Comparison of ENCODE assay signal across 25 cellular contexts in genomic region chr1:19332832-19333231, GRCh38. TPM values are rescaled to one million over a fixed set of nuclear protein-coding genes. Genes with fewer than 3 reads are reported as not detected.
"Had no signal": no experiment of that assay in that cellular context is flagged by ENCODE, and none has a peak within 500 bp of the region (broad histone marks: within the 10 kb centered on the region; RNA-seq: fewer than 3 reads in every experiment).

No MANE protein-coding gene starts in this region.

- H3K4me1 ChIP-seq: SJSA1 had no signal

- H3K4me3 ChIP-seq: SJSA1 had no signal

- H3K4me3 Mint-ChIP-seq: activated B cell treated with CpG ODN at 0.5 μM for 24 hours; activated CD4-positive, alpha-beta T cell treated with anti-CD3 and anti-CD28 coated beads, Interleukin-2, amount 10 ng/mL, durations not matched to agents 24 days and 14 days; activated naive CD4-positive, alpha-beta T cell treated with anti-CD3 and anti-CD28 coated beads, Interleukin-2, amount 10 ng/mL, durations not matched to agents 7 days and 5 days; activated naive CD8-positive, alpha-beta T cell treated with anti-CD3 and anti-CD28 coated beads, Interleukin-2, amount 10 ng/mL, durations not matched to agents 7 days and 5 days; activated T-cell treated with anti-CD3 and anti-CD28 coated beads, Interleukin-2, amount 50 U/mL, for 72 hours; brain; T-helper 1 cell treated with Interleukin-12 subunit alpha and Interleukin-12 subunit beta and Interleukin-4 antibody, amounts not matched to agents 30 μg/mL and 1 μg/mL, for 36 hours had no signal

- H3K27me3 Mint-ChIP-seq: activated B cell treated with CpG ODN at 0.5 μM for 24 hours; activated CD4-positive, alpha-beta T cell treated with anti-CD3 and anti-CD28 coated beads, Interleukin-2, amount 10 ng/mL, durations not matched to agents 24 days and 14 days; activated naive CD4-positive, alpha-beta T cell treated with anti-CD3 and anti-CD28 coated beads, Interleukin-2, amount 10 ng/mL, durations not matched to agents 7 days and 5 days; activated naive CD8-positive, alpha-beta T cell treated with anti-CD3 and anti-CD28 coated beads, Interleukin-2, amount 10 ng/mL, durations not matched to agents 7 days and 5 days; brain had no signal

- H3K9me3 Mint-ChIP-seq: activated B cell treated with CpG ODN at 0.5 μM for 24 hours; activated CD4-positive, alpha-beta T cell treated with anti-CD3 and anti-CD28 coated beads, Interleukin-2, amount 10 ng/mL, durations not matched to agents 24 days and 14 days; activated naive CD4-positive, alpha-beta T cell treated with anti-CD3 and anti-CD28 coated beads, Interleukin-2, amount 10 ng/mL, durations not matched to agents 7 days and 5 days; activated naive CD8-positive, alpha-beta T cell treated with anti-CD3 and anti-CD28 coated beads, Interleukin-2, amount 10 ng/mL, durations not matched to agents 7 days and 5 days; activated T-cell treated with anti-CD3 and anti-CD28 coated beads, Interleukin-2, amount 50 U/mL, for 72 hours; activated T-helper 2 cell treated with anti-CD3 and anti-CD28 coated beads, Interferon-gamma antibody, Interleukin-2, Interleukin-4, amounts not matched to agents 10 μg/mL and 5 μg/mL and 100 μg/mL, durations not matched to agents 14 hours and 24 hours and 36 hours; brain; T-helper 1 cell treated with Interleukin-12 subunit alpha and Interleukin-12 subunit beta and Interleukin-4 antibody, amounts not matched to agents 30 μg/mL and 1 μg/mL, for 36 hours had no signal

- H3K9me3 ChIP-seq: SJSA1 had no signal

- DNase-seq: activated B cell treated with CpG ODN at 0.5 μM for 24 hours; activated CD4-positive, alpha-beta T cell treated with anti-CD3 and anti-CD28 coated beads for 1 hour; activated CD4-positive, alpha-beta T cell treated with anti-CD3 and anti-CD28 coated beads, Interleukin-2, amount 10 ng/mL, durations not matched to agents 24 days and 14 days; activated CD4-positive, alpha-beta T cell treated with anti-CD3 and anti-CD28 coated beads, Interleukin-2, amount 50 U/mL, for 48 hours; activated gamma-delta T cell treated with Interleukin-2 at 50 U/mL for 16 hours; activated naive CD4-positive, alpha-beta T cell treated with anti-CD3 and anti-CD28 coated beads, Interleukin-2, amount 10 ng/mL, durations not matched to agents 7 days and 5 days; activated naive CD8-positive, alpha-beta T cell treated with anti-CD3 and anti-CD28 coated beads, Interleukin-2, amount 10 ng/mL, durations not matched to agents 7 days and 5 days; activated T-cell treated with anti-CD3 and anti-CD28 coated beads, Interleukin-2, amount 50 U/mL, for 72 hours; Karpas-422; MM.1S; NCI-H1105; NCI-H1436; NCI-H1694 treated with DMSO at 0.1 percent for 48 hours; NCI-H2029 treated with DMSO at 0.1 percent for 48 hours; NCI-H510A treated with DMSO at 0.1 percent for 48 hours; NK-92 treated with Interleukin-12 subunit alpha and Interleukin-12 subunit beta, amount 100 ng/mL, for 24 hours; OCI-M1; RPMI8226; T1000 had no signal

- H3K27me3 ChIP-seq: SJSA1 had no signal

- H3K4me1 Mint-ChIP-seq: activated B cell treated with CpG ODN at 0.5 μM for 24 hours; activated naive CD4-positive, alpha-beta T cell treated with anti-CD3 and anti-CD28 coated beads, Interleukin-2, amount 10 ng/mL, durations not matched to agents 7 days and 5 days; activated naive CD8-positive, alpha-beta T cell treated with anti-CD3 and anti-CD28 coated beads, Interleukin-2, amount 10 ng/mL, durations not matched to agents 7 days and 5 days; brain had no signal

- H3K27ac Mint-ChIP-seq: activated B cell treated with CpG ODN at 0.5 μM for 24 hours; activated CD4-positive, alpha-beta T cell treated with anti-CD3 and anti-CD28 coated beads, Interleukin-2, amount 10 ng/mL, durations not matched to agents 24 days and 14 days; activated naive CD4-positive, alpha-beta T cell treated with anti-CD3 and anti-CD28 coated beads, Interleukin-2, amount 10 ng/mL, durations not matched to agents 7 days and 5 days; activated naive CD8-positive, alpha-beta T cell treated with anti-CD3 and anti-CD28 coated beads, Interleukin-2, amount 10 ng/mL, durations not matched to agents 7 days and 5 days; activated T-cell treated with anti-CD3 and anti-CD28 coated beads, Interleukin-2, amount 50 U/mL, for 72 hours; activated T-helper 2 cell treated with anti-CD3 and anti-CD28 coated beads, Interferon-gamma antibody, Interleukin-2, Interleukin-4, amounts not matched to agents 10 μg/mL and 5 μg/mL and 100 μg/mL, durations not matched to agents 14 hours and 24 hours and 36 hours; brain; T-helper 1 cell treated with Interleukin-12 subunit alpha and Interleukin-12 subunit beta and Interleukin-4 antibody, amounts not matched to agents 30 μg/mL and 1 μg/mL, for 36 hours had no signal

- ATAC-seq: activated T-cell treated with anti-CD3 and anti-CD28 coated beads, Interleukin-2, amount 50 U/mL, for 72 hours; Panc1; Right ventricle myocardium inferior had no signal

- H3K27ac ChIP-seq: SJSA1 had no signal

RNA-seq across cellular contexts. Expression of gene AKR7A3, which starts 44.3 kb away (rescaled TPM):
- total RNA-seq: Right ventricle myocardium inferior had no signal
